In the genomic region with DNA sequence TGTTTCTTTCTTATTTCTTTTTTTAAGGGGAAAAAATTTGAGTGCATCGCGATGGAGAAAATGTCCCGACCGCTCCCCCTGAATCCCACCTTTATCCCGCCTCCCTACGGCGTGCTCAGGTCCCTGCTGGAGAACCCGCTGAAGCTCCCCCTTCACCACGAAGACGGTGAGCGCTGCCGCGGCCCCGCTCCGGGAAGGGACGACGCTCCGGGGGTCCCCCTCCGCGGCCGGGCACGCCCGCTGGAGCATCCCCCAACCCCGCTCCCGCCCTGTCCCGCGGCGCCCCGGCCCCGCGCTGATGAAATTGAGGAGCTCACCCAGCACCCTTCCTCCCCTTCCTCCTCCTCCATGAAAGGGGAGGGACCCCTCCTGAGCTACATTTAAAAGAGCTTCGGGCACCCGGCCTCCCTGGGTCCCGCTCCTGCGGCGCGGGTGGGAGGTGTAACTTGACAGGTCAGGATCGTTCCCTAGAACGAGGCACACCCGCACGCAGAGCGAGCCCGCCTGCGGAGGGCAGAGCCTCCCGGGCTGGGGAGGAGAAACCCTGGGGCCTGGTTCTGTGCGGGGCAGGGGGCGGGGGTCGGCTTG, we compare ENCODE assay signal across 9 cellular contexts. TPM values are rescaled to one million over a fixed set of nuclear protein-coding genes. Genes with fewer than 3 reads are reported as not detected.
DNase-seq lines count a peak whose midpoint lies in the region; ATAC-seq and TF ChIP-seq lines count a peak whose summit lies in the region.
"Had no signal": no experiment of that assay in that cellular context is flagged by ENCODE, and none has a peak within 500 bp of the region (broad histone marks: within the 10 kb centered on the region; RNA-seq: fewer than 3 reads in every experiment).

No MANE protein-coding gene starts in this region.

- H3K27ac ChIP-seq in CD8-positive, alpha-beta memory T cell (ENCODE audit: low read depth, low read length) = no peak overlapping the region
- no peak overlapping the region for H3K27ac ChIP-seq in muscle layer of duodenum (ENCODE audit: low read length)

- CTCF ChIA-PET in CD8-positive, alpha-beta memory T cell (lab: Charles Lee) = interaction anchor here (1.0 to 2.1 kb wide), 2 partner anchors 9 to 28 kb away, joined by 3 to 13 read pairs; no protein-coding TSS in a partner anchor

- peak; percentile 21 for ATAC-seq in SK-N-SH treated with all-trans-retinoic acid at 6 μM for 48 hours
- ATAC-seq in effector memory CD8-positive, alpha-beta T cell (replicated peaks) = no peak
- ATAC-seq in GM19351 (IDR thresholded peaks at IDR 0.05; ENCODE audit: unreplicated experiment) = no peak

- peak overlapping the region; percentile 40 for H3K4me3 ChIP-seq in CD8-positive, alpha-beta memory T cell (ENCODE audit: low read length)
- peak overlapping the region; percentile 41 to 74 for H3K4me3 ChIP-seq in muscle layer of duodenum (ENCODE audit: low read depth in 1 of 2, low read length in 2 of 2)

- H3K27me3 ChIP-seq in CD8-positive, alpha-beta memory T cell (ENCODE audit: insufficient read depth, low read length, poor library complexity, severe bottlenecking) = peaks cover 18% of the 10 kb centered on the region
- H3K27me3 ChIP-seq in muscle layer of duodenum (ENCODE audit: low read depth, low read length) = peaks cover 10% of the 10 kb centered on the region

- POLR2A ChIA-PET in CD8-positive, alpha-beta memory T cell (lab: Charles Lee) = interaction anchor here (2.1 kb wide), 1 partner anchor 27 kb away, joined by 17 read pairs; no protein-coding TSS in a partner anchor

- peaks cover 0 to 5% (median 4%) of the 10 kb centered on the region in 5 donors for H3K9me3 Mint-ChIP-seq in CD8-positive, alpha-beta memory T cell
- no peaks in the 10 kb centered on the region for H3K9me3 Mint-ChIP-seq in effector memory CD8-positive, alpha-beta T cell
- H3K9me3 Mint-ChIP-seq: activated naive CD4-positive, alpha-beta T cell treated with anti-CD3 and anti-CD28 coated beads, Interleukin-2, amount 50 U/mL, for 72 hours had no signal

- peak in 3 of 5 donors; percentile 5 to 52 (median 12) for DNase-seq in CD8-positive, alpha-beta memory T cell
- peak in 1 of 3 experiments; percentile 2 for DNase-seq in effector memory CD8-positive, alpha-beta T cell
- DNase-seq in NCI-H1105 (lab: John Stamatoyannopoulos, UW) (no peak), NCI-H2107 (lab: John Stamatoyannopoulos, UW) (no peak), UCSD-AML1 (lab: John Stamatoyannopoulos, UW; ENCODE audit: unreplicated experiment) (no peak)

- H3K36me3 Mint-ChIP-seq in CD8-positive, alpha-beta memory T cell = peaks cover 0 to 7% (median 0%) of the 10 kb centered on the region in 3 donors
- no peaks in the 10 kb centered on the region for H3K36me3 Mint-ChIP-seq in effector memory CD8-positive, alpha-beta T cell (ENCODE audit: insufficient read depth)

- peaks cover 20% of the 10 kb centered on the region for H3K4me1 ChIP-seq in CD8-positive, alpha-beta memory T cell (ENCODE audit: insufficient read depth, low read length)
- peaks cover 0 to 30% of the 10 kb centered on the region in 2 donors for H3K4me1 ChIP-seq in muscle layer of duodenum (ENCODE audit: control insufficient read depth in 1 of 2, insufficient read depth in 2 of 2, low read length in 2 of 2)

- peaks cover 14 to 25% (median 16%) of the 10 kb centered on the region in 3 donors for H3K4me1 Mint-ChIP-seq in CD8-positive, alpha-beta memory T cell
- peaks cover 3 to 8% of the 10 kb centered on the region in 2 donors for H3K4me1 Mint-ChIP-seq in effector memory CD8-positive, alpha-beta T cell (ENCODE audit: low read depth in 2 of 2)

- H3K9me3 ChIP-seq in CD8-positive, alpha-beta memory T cell (ENCODE audit: low read length) = no peaks in the 10 kb centered on the region
- H3K9me3 ChIP-seq in muscle layer of duodenum (ENCODE audit: control insufficient read depth in 1 of 2, low read length in 2 of 2) = no peaks in the 10 kb centered on the region

- H3K4me3 Mint-ChIP-seq in CD8-positive, alpha-beta memory T cell = peak overlapping the region; percentile 66 to 85 (median 70)
- peak overlapping the region; percentile 66 to 83 for H3K4me3 Mint-ChIP-seq in effector memory CD8-positive, alpha-beta T cell

- peaks cover 37 to 67% of the 10 kb centered on the region in 2 donors for H3K27me3 Mint-ChIP-seq in CD8-positive, alpha-beta memory T cell
- peaks cover 45 to 58% of the 10 kb centered on the region in 2 donors for H3K27me3 Mint-ChIP-seq in effector memory CD8-positive, alpha-beta T cell

- H3K27ac Mint-ChIP-seq in CD8-positive, alpha-beta memory T cell = peak overlapping the region in 2 of 8 donors; percentile 33 to 58
- peak overlapping the region in 1 of 2 donors; percentile 63 for H3K27ac Mint-ChIP-seq in effector memory CD8-positive, alpha-beta T cell

- no peaks in the 10 kb centered on the region for H3K36me3 ChIP-seq in CD8-positive, alpha-beta memory T cell (ENCODE audit: insufficient read depth, low read length)
- no peaks in the 10 kb centered on the region for H3K36me3 ChIP-seq in muscle layer of duodenum (ENCODE audit: control insufficient read depth in 1 of 2, insufficient read depth in 2 of 2, low read length in 2 of 2)

TF ChIP-seq in SK-N-SH treated with all-trans-retinoic acid at 6 μM for 48 hours, 23 proteins besides CTCF, POLR2A, EP300 and RAD21:
- TF ChIP-seq, protein P1, sequence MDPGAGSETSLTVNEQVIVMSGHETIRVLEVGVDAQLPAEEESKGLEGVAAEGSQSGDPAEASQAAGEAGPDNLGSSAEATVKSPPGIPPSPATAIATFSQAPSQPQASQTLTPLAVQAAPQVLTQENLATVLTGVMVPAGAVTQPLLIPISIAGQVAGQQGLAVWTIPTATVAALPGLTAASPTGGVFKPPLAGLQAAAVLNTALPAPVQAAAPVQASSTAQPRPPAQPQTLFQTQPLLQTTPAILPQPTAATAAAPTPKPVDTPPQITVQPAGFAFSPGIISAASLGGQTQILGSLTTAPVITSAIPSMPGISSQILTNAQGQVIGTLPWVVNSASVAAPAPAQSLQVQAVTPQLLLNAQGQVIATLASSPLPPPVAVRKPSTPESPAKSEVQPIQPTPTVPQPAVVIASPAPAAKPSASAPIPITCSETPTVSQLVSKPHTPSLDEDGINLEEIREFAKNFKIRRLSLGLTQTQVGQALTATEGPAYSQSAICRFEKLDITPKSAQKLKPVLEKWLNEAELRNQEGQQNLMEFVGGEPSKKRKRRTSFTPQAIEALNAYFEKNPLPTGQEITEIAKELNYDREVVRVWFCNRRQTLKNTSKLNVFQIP (CRISPR knock-in tag; IDR thresholded peaks at IDR 0.05; ENCODE audit: borderline replicate concordance, low read depth) = no peak
- TF ChIP-seq TOX (CRISPR knock-in tag; IDR thresholded peaks at IDR 0.05; ENCODE audit: borderline replicate concordance) = no peak
- no peak for TF ChIP-seq ARNTL (CRISPR knock-in tag; IDR thresholded peaks at IDR 0.05; ENCODE audit: borderline replicate concordance, low read depth)
- no peak for TF ChIP-seq RARB (CRISPR knock-in tag; IDR thresholded peaks at IDR 0.05)
- TF ChIP-seq ESRRG (CRISPR knock-in tag; IDR thresholded peaks at IDR 0.05) = no peak
- TF ChIP-seq PPARA (CRISPR knock-in tag; IDR thresholded peaks at IDR 0.05; ENCODE audit: borderline replicate concordance) = no peak
- TF ChIP-seq ZNF70 (CRISPR knock-in tag; IDR thresholded peaks at IDR 0.05) = no peak
- no peak for TF ChIP-seq ZNF8 (CRISPR knock-in tag; IDR thresholded peaks at IDR 0.05)
- TF ChIP-seq ZC3H10 (CRISPR knock-in tag; IDR thresholded peaks at IDR 0.05) = no peak

RNA-seq across cellular contexts. Expression of a gene that starts 0.8 kb away (rescaled TPM):
- total RNA-seq in CD8-positive, alpha-beta memory T cell = under 1 TPM; 0.81 to 0.93 TPM
- 0.59 TPM for polyA plus RNA-seq in CD8-positive, alpha-beta memory T cell

Comparison
In these comparisons a context has a peak if more than half of its experiments do, and no peak if none do; other contexts are left out.
1. DNase-seq: peak in CD8-positive, alpha-beta memory T cell (3 of 5); none in NCI-H1105 (single experiment), NCI-H2107 (single experiment) and UCSD-AML1 (single experiment).